14 cellular contexts compared by ENCODE assay signal in the genomic region with DNA sequence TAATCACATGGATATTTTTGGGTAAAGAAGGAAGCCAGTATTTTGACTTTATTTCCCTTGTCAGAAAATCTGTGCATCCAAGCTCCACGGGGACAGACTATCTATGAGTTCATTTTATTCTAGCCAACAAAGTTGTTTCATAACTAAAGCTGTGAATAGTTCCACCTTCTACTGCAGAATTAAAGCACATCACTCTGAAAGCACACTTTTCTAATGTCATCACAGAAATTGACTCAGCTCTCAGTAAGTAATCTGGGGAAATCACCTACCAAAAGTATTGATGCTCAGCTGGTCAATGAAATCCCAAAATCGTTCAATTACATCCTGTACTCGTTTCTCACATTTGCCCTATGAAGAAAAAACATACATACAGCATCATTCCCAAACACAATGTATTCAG. TPM values are rescaled to one million over a fixed set of nuclear protein-coding genes. Genes with fewer than 3 reads are reported as not detected.
DNase-seq lines count a peak whose midpoint lies in the region; ATAC-seq and TF ChIP-seq lines count a peak whose summit lies in the region.
"Had no signal": no experiment of that assay in that cellular context is flagged by ENCODE, and none has a peak within 500 bp of the region (broad histone marks: within the 10 kb centered on the region; RNA-seq: fewer than 3 reads in every experiment).

No MANE protein-coding gene starts in this region.

- H3K4me2 ChIP-seq in OCI-LY3 (ENCODE audit: low read length), result peak overlapping the region; percentile 43
- H3K4me2 ChIP-seq: A549, GM23338 had no signal

- peaks cover 29% of the 10 kb centered on the region for H4K20me1 ChIP-seq in OCI-LY3 (ENCODE audit: insufficient read depth, low read length)

- H3K9ac ChIP-seq in OCI-LY3 (ENCODE audit: low read length), result no peak overlapping the region

- H3K4me1 Mint-ChIP-seq in activated CD8-positive, alpha-beta memory T cell treated with anti-CD3 and anti-CD28 coated beads, Interleukin-2, amount 10 ng/mL, durations not matched to agents 7 days and 5 days, result peaks cover 32% of the 10 kb centered on the region
- H3K4me1 Mint-ChIP-seq in CD4-positive, CD25-positive, alpha-beta regulatory T cell, result peaks cover 4 to 27% (median 13%) of the 10 kb centered on the region in 4 donors
- H3K4me1 Mint-ChIP-seq in natural killer cell, result peaks cover 0 to 7% of the 10 kb centered on the region in 2 donors
- H3K4me1 Mint-ChIP-seq: CD14-positive monocyte had no signal

- no peaks in the 10 kb centered on the region for H3K9me3 ChIP-seq in CD4-positive, CD25-positive, alpha-beta regulatory T cell (ENCODE audit: control insufficient read depth in 2 of 2, low read length in 2 of 2)
- no peaks in the 10 kb centered on the region for H3K9me3 ChIP-seq in OCI-LY3 (ENCODE audit: insufficient read depth, low read length)
- H3K9me3 ChIP-seq: A549 had no signal

- TF ChIP-seq CTCF in OCI-LY3 (IDR thresholded peaks at IDR 0.05; ENCODE audit: low read depth, low read length) (no peak), natural killer cell (IDR thresholded peaks at IDR 0.05) (no peak)

- CTCF ChIA-PET in activated CD8-positive, alpha-beta memory T cell treated with anti-CD3 and anti-CD28 coated beads, Interleukin-2, amount 10 ng/mL, durations not matched to agents 7 days and 5 days (lab: Charles Lee), result interaction anchor here (1.0 kb wide), 1 partner anchor 12 kb away, joined by 3 read pairs; no protein-coding TSS in a partner anchor

- no peak for ATAC-seq in activated CD8-positive, alpha-beta memory T cell treated with anti-CD3 and anti-CD28 coated beads, Interleukin-2, amount 10 ng/mL, durations not matched to agents 7 days and 5 days
- ATAC-seq in CD4-positive, CD25-positive, alpha-beta regulatory T cell (ENCODE audit: low read depth in 2 of 2), result no peak
- ATAC-seq in natural killer cell (no peak), GM19455 (IDR thresholded peaks at IDR 0.05; ENCODE audit: unreplicated experiment) (no peak)
- ATAC-seq: A549, GM23338 had no signal

- no peaks in the 10 kb centered on the region for H3K79me2 ChIP-seq in OCI-LY3 (ENCODE audit: low read length)

- intact Hi-C loops in natural killer cell (cut with micrococcal nuclease), result no loop called here

- H3K9me3 Mint-ChIP-seq in activated CD8-positive, alpha-beta memory T cell treated with anti-CD3 and anti-CD28 coated beads, Interleukin-2, amount 10 ng/mL, durations not matched to agents 7 days and 5 days (ENCODE audit: low read depth), result no peaks in the 10 kb centered on the region
- no peaks in the 10 kb centered on the region for H3K9me3 Mint-ChIP-seq in CD4-positive, CD25-positive, alpha-beta regulatory T cell
- H3K9me3 Mint-ChIP-seq in natural killer cell, result no peaks in the 10 kb centered on the region
- H3K9me3 Mint-ChIP-seq: CD14-positive monocyte, GM23338 had no signal

- peaks cover 91% of the 10 kb centered on the region for H3K36me3 ChIP-seq in CD4-positive, CD25-positive, alpha-beta regulatory T cell (ENCODE audit: control insufficient read depth, insufficient read depth, low read length)
- peaks cover 50% of the 10 kb centered on the region for H3K36me3 ChIP-seq in OCI-LY3 (replicated peaks; ENCODE audit: low read depth, low read length)

- DNase-seq in activated CD8-positive, alpha-beta memory T cell treated with anti-CD3 and anti-CD28 coated beads, Interleukin-2, amount 10 ng/mL, durations not matched to agents 7 days and 5 days, result no peak
- no peak for DNase-seq in activated CD8-positive, alpha-beta memory T cell treated with anti-CD3 and anti-CD28 coated beads, Interleukin-2, amount 50 U/mL, for 4 hours
- no peak for DNase-seq in CD4-positive, CD25-positive, alpha-beta regulatory T cell
- DNase-seq in natural killer cell, result no peak
- DNase-seq in globus pallidus (ENCODE audit: low spot score), result no peak
- DNase-seq: DMS79 treated with DMSO at 0.1 percent for 48 hours, MV-4-11, NCI-H1417 treated with DMSO at 0.1 percent for 48 hours, NCI-H2029 treated with DMSO at 0.1 percent for 48 hours had no signal

- no peaks in the 10 kb centered on the region for H3K27me3 ChIP-seq in CD4-positive, CD25-positive, alpha-beta regulatory T cell (ENCODE audit: control insufficient read depth, insufficient read depth, low read length)
- H3K27me3 ChIP-seq in OCI-LY3 (ENCODE audit: low read depth, low read length), result no peaks in the 10 kb centered on the region

- peaks cover 62% of the 10 kb centered on the region for H3K36me3 Mint-ChIP-seq in activated CD8-positive, alpha-beta memory T cell treated with anti-CD3 and anti-CD28 coated beads, Interleukin-2, amount 10 ng/mL, durations not matched to agents 7 days and 5 days
- H3K36me3 Mint-ChIP-seq in CD4-positive, CD25-positive, alpha-beta regulatory T cell, result peaks cover 50% of the 10 kb centered on the region
- H3K36me3 Mint-ChIP-seq in natural killer cell, result peaks cover 16% of the 10 kb centered on the region

- H3K27ac ChIP-seq in CD4-positive, CD25-positive, alpha-beta regulatory T cell (ENCODE audit: insufficient read depth, low read length, poor library complexity, severe bottlenecking), result no peak overlapping the region
- H3K27ac ChIP-seq in OCI-LY3 (ENCODE audit: low read length), result peak overlapping the region; percentile 47
- H3K27ac ChIP-seq: A549 had no signal

- H3K4me3 Mint-ChIP-seq in activated CD8-positive, alpha-beta memory T cell treated with anti-CD3 and anti-CD28 coated beads, Interleukin-2, amount 10 ng/mL, durations not matched to agents 7 days and 5 days, result no peak overlapping the region
- no peak overlapping the region for H3K4me3 Mint-ChIP-seq in CD4-positive, CD25-positive, alpha-beta regulatory T cell
- H3K4me3 Mint-ChIP-seq in natural killer cell, result no peak overlapping the region
- H3K4me3 Mint-ChIP-seq: CD14-positive monocyte, GM23338 had no signal

- no peaks in the 10 kb centered on the region for H3K27me3 Mint-ChIP-seq in activated CD8-positive, alpha-beta memory T cell treated with anti-CD3 and anti-CD28 coated beads, Interleukin-2, amount 10 ng/mL, durations not matched to agents 7 days and 5 days
- H3K27me3 Mint-ChIP-seq in CD4-positive, CD25-positive, alpha-beta regulatory T cell, result no peaks in the 10 kb centered on the region
- H3K27me3 Mint-ChIP-seq in natural killer cell (ENCODE audit: low read depth in 2 of 2), result no peaks in the 10 kb centered on the region

- no peaks in the 10 kb centered on the region for H3K4me1 ChIP-seq in CD4-positive, CD25-positive, alpha-beta regulatory T cell (ENCODE audit: control insufficient read depth, insufficient read depth, low read length, poor library complexity, severe bottlenecking)
- H3K4me1 ChIP-seq in OCI-LY3 (ENCODE audit: low read length), result peaks cover 26% of the 10 kb centered on the region

- H3K27ac Mint-ChIP-seq in activated CD8-positive, alpha-beta memory T cell treated with anti-CD3 and anti-CD28 coated beads, Interleukin-2, amount 10 ng/mL, durations not matched to agents 7 days and 5 days, result peak overlapping the region; percentile 3
- peak overlapping the region; percentile 9 to 42 (median 11) for H3K27ac Mint-ChIP-seq in CD4-positive, CD25-positive, alpha-beta regulatory T cell
- H3K27ac Mint-ChIP-seq in natural killer cell, result peak overlapping the region; percentile 7 to 15
- H3K27ac Mint-ChIP-seq: GM23338 had no signal

- H3K4me3 ChIP-seq in CD4-positive, CD25-positive, alpha-beta regulatory T cell (ENCODE audit: low read depth, low read length), result no peak overlapping the region
- H3K4me3 ChIP-seq in OCI-LY3 (ENCODE audit: low read length), result 0 out of 2 replicates have a peak overlapping the region, but pooled peaks have one; percentile 25
- H3K4me3 ChIP-seq: A549, GM23338 had no signal

- no peak overlapping the region for H2AFZ ChIP-seq in OCI-LY3 (ENCODE audit: low read depth, low read length)
- H2AFZ ChIP-seq: GM23338 had no signal

RNA-seq across cellular contexts. Expression of a gene that starts 19.1 kb away (rescaled TPM):
- total RNA-seq in activated CD8-positive, alpha-beta memory T cell treated with anti-CD3 and anti-CD28 coated beads, Interleukin-2, amount 10 ng/mL, durations not matched to agents 7 days and 5 days, result 10 to 100 TPM; 71.3 to 72.1 TPM
- total RNA-seq in CD4-positive, CD25-positive, alpha-beta regulatory T cell, result 40.7 TPM
- 100 to 1,000 TPM in 2 of 4 donors, 10 to 100 TPM in 2; 87.6 to 108 (median 98.0) TPM for polyA plus RNA-seq in CD4-positive, CD25-positive, alpha-beta regulatory T cell
- total RNA-seq in natural killer cell, result 10 to 100 TPM; 41.4 to 51.4 (median 45.4) TPM
